9 cellular contexts compared by ENCODE assay signal in the genomic region with DNA sequence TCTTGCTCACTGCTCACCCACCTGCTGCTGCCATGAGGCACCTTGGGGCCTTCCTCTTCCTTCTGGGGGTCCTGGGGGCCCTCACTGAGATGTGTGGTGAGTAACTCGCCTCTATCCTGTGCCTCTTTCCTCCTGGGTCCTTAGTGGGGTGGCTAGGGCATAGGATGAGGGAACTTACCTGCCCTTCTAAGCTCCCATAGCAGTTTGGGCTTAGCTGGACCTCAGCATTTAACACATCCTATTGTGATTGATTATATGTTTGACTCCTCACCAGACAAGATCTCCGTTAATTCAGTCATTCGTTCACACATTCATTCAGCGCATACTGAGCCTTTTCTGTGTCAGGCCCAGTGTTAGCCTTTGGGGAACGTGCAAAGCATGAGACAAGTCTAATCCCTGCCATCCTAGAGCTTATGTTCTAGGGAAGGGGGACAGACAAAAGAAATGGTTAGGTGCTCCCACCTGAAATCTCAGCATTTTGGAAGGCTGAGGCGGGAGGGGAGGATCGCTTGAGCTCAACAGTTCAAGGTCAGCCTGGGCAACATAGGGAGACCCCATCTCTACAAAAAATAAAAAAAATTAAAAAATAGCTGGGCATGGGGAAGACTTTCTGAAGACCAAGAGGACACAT. TPM values are rescaled to one million over a fixed set of nuclear protein-coding genes. Genes with fewer than 3 reads are reported as not detected.
DNase-seq lines count a peak whose midpoint lies in the region; ATAC-seq and TF ChIP-seq lines count a peak whose summit lies in the region.
"Had no signal": no experiment of that assay in that cellular context is flagged by ENCODE, and none has a peak within 500 bp of the region (broad histone marks: within the 10 kb centered on the region; RNA-seq: fewer than 3 reads in every experiment).

No MANE protein-coding gene starts in this region.

- H3K4me3 ChIP-seq in fibroblast of villous mesenchyme (ENCODE audit: low read depth, low read length) (peak overlapping the region; percentile 67), retinal pigment epithelial cell (ENCODE audit: low read length) (peak overlapping the region; percentile 60)

- peaks cover 13% of the 10 kb centered on the region for H3K4me1 Mint-ChIP-seq in T-helper 17 cell

- H3K4me3 Mint-ChIP-seq in T-helper 17 cell: peak overlapping the region; percentile 90

- TF ChIP-seq CTCF in fibroblast of villous mesenchyme (IDR thresholded peaks at IDR 0.05; ENCODE audit: insufficient read depth, low read depth, low read length) (no peak), retinal pigment epithelial cell (conservative IDR thresholded peaks at IDR 0.05; ENCODE audit: low read depth, low read length) (no peak)

- H3K36me3 Mint-ChIP-seq in T-helper 17 cell (ENCODE audit: low read depth): no peaks in the 10 kb centered on the region

- DNase-seq in T-helper 17 cell (no peak), fibroblast of villous mesenchyme (ENCODE audit: low read depth) (no peak), retinal pigment epithelial cell (ENCODE audit: low read depth) (no peak), DMS 273 (lab: John Stamatoyannopoulos, UW; ENCODE audit: unreplicated experiment) (no peak), COLO668 (lab: John Stamatoyannopoulos, UW; ENCODE audit: unreplicated experiment) (no peak), MV-4-11 (lab: John Stamatoyannopoulos, UW) (no peak)

- H3K27me3 Mint-ChIP-seq in T-helper 17 cell: peaks cover 6% of the 10 kb centered on the region

- ATAC-seq in GM21619 (IDR thresholded peaks at IDR 0.05; ENCODE audit: unreplicated experiment) (peak; percentile 4), T-helper 17 cell (no peak), GM18517 (IDR thresholded peaks at IDR 0.05; ENCODE audit: unreplicated experiment) (no peak)

- H3K9me3 ChIP-seq in T-helper 17 cell (ENCODE audit: control insufficient read depth, low read length, poor library complexity, severe bottlenecking): no peaks in the 10 kb centered on the region

- H3K27ac Mint-ChIP-seq in T-helper 17 cell: peak overlapping the region; percentile 68

RNA-seq across cellular contexts. Expression of gene TCN2, which starts 0.4 kb away (rescaled TPM):
- under 1 TPM; 0.55 to 0.65 TPM for total RNA-seq in T-helper 17 cell
- total RNA-seq in fibroblast of villous mesenchyme: 3.9 and 7.4 TPM in 2 replicates

RNA-seq across cellular contexts. Expression of gene PES1, which starts 15.7 kb away (rescaled TPM):
- total RNA-seq in T-helper 17 cell (10 to 100 TPM; 35.9 to 37.8 TPM), fibroblast of villous mesenchyme (51.4 and 57.3 TPM in 2 replicates)

RNA-seq across cellular contexts. Expression of gene SLC35E4, which starts 28.2 kb away (rescaled TPM):
- total RNA-seq in T-helper 17 cell (1 to 10 TPM; 3.8 to 5.7 TPM), fibroblast of villous mesenchyme (8.2 and 9.3 TPM in 2 replicates)

RNA-seq across cellular contexts. Expression of gene GAL3ST1, which starts 33.0 kb away (rescaled TPM):
- total RNA-seq in T-helper 17 cell (not detected), fibroblast of villous mesenchyme (not detected in 2 replicates)
- total RNA-seq: myocyte had no signal
